In genomic region chr14:61694830-61695694, GRCh38 we compare ENCODE assay signal across 8 cellular contexts. TPM values are rescaled to one million over a fixed set of nuclear protein-coding genes. Genes with fewer than 3 reads are reported as not detected.
DNase-seq lines count a peak whose midpoint lies in the region; ATAC-seq and TF ChIP-seq lines count a peak whose summit lies in the region.

TSS of gene HIF1A (plus strand) at chr14:61695513. CDS start at chr14:61695805, 292 bp downstream.

- DNase-seq in NCI-H1092 (lab: John Stamatoyannopoulos, UW) (peak; percentile 99), globus pallidus (ENCODE audit: low spot score) (peak; percentile 97), nucleus accumbens (lab: John Stamatoyannopoulos, UW) (peak; percentile 64 to 97 (median 93)), suprapubic skin (ENCODE audit: low spot score in 2 of 2) (peak; percentile 97 to 98)
- DNase-seq in activated naive CD4-positive, alpha-beta T cell treated with anti-CD3 and anti-CD28 coated beads, Interleukin-2, amount 50 U/mL, for 72 hours (ENCODE audit: low spot score in 2 of 2) = peak; percentile 93 to 98

- no peak for TF ChIP-seq CTCF in suprapubic skin (IDR thresholded peaks at IDR 0.05)

- peak within 1 kb of the TSS; percentile 96 to 97 for H3K27ac Mint-ChIP-seq in activated naive CD4-positive, alpha-beta T cell treated with anti-CD3 and anti-CD28 coated beads, Interleukin-2, amount 50 U/mL, for 72 hours

- no peaks in the 10 kb centered on the region for H3K9me3 ChIP-seq in suprapubic skin

- H3K4me3 ChIP-seq in GM08714 (ENCODE audit: low read length) (peak within 1 kb of the TSS; percentile 91), suprapubic skin (peak within 1 kb of the TSS; percentile 79)

- peaks cover 38% of the 10 kb centered on the region for H3K4me1 ChIP-seq in suprapubic skin

- peak within 1 kb of the TSS; percentile 94 for H3K27ac ChIP-seq in suprapubic skin

- peak; percentile 25 to 74 for TF ChIP-seq POLR2A in suprapubic skin (IDR thresholded peaks at IDR 0.05)

- TF ChIP-seq EP300 in suprapubic skin (IDR thresholded peaks at IDR 0.05) = peak; percentile 23

- peaks cover 32 to 46% of the 10 kb centered on the region in 2 donors for H3K36me3 Mint-ChIP-seq in activated naive CD4-positive, alpha-beta T cell treated with anti-CD3 and anti-CD28 coated beads, Interleukin-2, amount 50 U/mL, for 72 hours

- WGBS in suprapubic skin = under 1% methylated on average over 28 of the region's 68 CpGs

- H3K9me3 Mint-ChIP-seq in activated naive CD4-positive, alpha-beta T cell treated with anti-CD3 and anti-CD28 coated beads, Interleukin-2, amount 50 U/mL, for 72 hours = no peaks in the 10 kb centered on the region

- peak; percentile 92 for ATAC-seq in HG02588 (IDR thresholded peaks at IDR 0.05; ENCODE audit: unreplicated experiment)
- ATAC-seq in SK-N-SH treated with all-trans-retinoic acid at 6 μM for 48 hours = peak; percentile 92
- peak; percentile 90 to 93 for ATAC-seq in activated naive CD4-positive, alpha-beta T cell treated with anti-CD3 and anti-CD28 coated beads, Interleukin-2, amount 50 U/mL, for 72 hours

- no peaks in the 10 kb centered on the region for H3K27me3 ChIP-seq in suprapubic skin

- H3K36me3 ChIP-seq in suprapubic skin = no peaks in the 10 kb centered on the region

TF ChIP-seq in SK-N-SH treated with all-trans-retinoic acid at 6 μM for 48 hours, 23 proteins besides CTCF, POLR2A, EP300 and RAD21:
- TF ChIP-seq SNAI2 (CRISPR knock-in tag; IDR thresholded peaks at IDR 0.05) = 0 out of 2 replicates have a peak, but pooled peaks have one; percentile 31
- no peak for TF ChIP-seq BACH2 (CRISPR knock-in tag; IDR thresholded peaks at IDR 0.05; ENCODE audit: borderline replicate concordance)
- no peak for TF ChIP-seq PATZ1 (CRISPR knock-in tag; IDR thresholded peaks at IDR 0.05; ENCODE audit: borderline replicate concordance)
- TF ChIP-seq ZC3H10 (CRISPR knock-in tag; IDR thresholded peaks at IDR 0.05) = no peak
- TF ChIP-seq TCF4 (CRISPR knock-in tag; IDR thresholded peaks at IDR 0.05; ENCODE audit: borderline replicate concordance) = no peak
- no peak for TF ChIP-seq OSR1 (CRISPR knock-in tag; IDR thresholded peaks at IDR 0.05)
- TF ChIP-seq ZFP3 (CRISPR knock-in tag; IDR thresholded peaks at IDR 0.05) = no peak
- TF ChIP-seq CSDC2 (CRISPR knock-in tag; IDR thresholded peaks at IDR 0.05) = 0 out of 2 replicates have a peak, but pooled peaks have one; percentile 61
- TF ChIP-seq CREB5 (CRISPR knock-in tag; IDR thresholded peaks at IDR 0.05; ENCODE audit: low read depth) = no peak
- TF ChIP-seq ZFP30 (CRISPR knock-in tag; IDR thresholded peaks at IDR 0.05) = peak; percentile 11; the same call in 1 of the 2 replicates
- TF ChIP-seq TSHZ2 (CRISPR knock-in tag; IDR thresholded peaks at IDR 0.05) = peak; percentile 33; the same call in 1 of the 2 replicates
TF ChIP-seq in SK-N-SH treated with all-trans-retinoic acid at 6 μM for 48 hours: peak in this region for 4.

RNA-seq across cellular contexts. Expression of gene HIF1A, which starts in this region (rescaled TPM):
- total RNA-seq in activated naive CD4-positive, alpha-beta T cell treated with anti-CD3 and anti-CD28 coated beads, Interleukin-2, amount 50 U/mL, for 72 hours = 100 to 1,000 TPM; 165 to 170 TPM
- total RNA-seq in suprapubic skin = 10 to 100 TPM; 62.6 to 92.9 (median 77.5) TPM

Comparison
In these comparisons a context has a peak if more than half of its experiments do, and no peak if none do; other contexts are left out.
1. Peak in every context shown above with its lines: DNase-seq, ATAC-seq, H3K4me3 ChIP-seq and H3K27ac ChIP-seq.